13 cellular contexts compared by ENCODE assay signal in the genomic region with DNA sequence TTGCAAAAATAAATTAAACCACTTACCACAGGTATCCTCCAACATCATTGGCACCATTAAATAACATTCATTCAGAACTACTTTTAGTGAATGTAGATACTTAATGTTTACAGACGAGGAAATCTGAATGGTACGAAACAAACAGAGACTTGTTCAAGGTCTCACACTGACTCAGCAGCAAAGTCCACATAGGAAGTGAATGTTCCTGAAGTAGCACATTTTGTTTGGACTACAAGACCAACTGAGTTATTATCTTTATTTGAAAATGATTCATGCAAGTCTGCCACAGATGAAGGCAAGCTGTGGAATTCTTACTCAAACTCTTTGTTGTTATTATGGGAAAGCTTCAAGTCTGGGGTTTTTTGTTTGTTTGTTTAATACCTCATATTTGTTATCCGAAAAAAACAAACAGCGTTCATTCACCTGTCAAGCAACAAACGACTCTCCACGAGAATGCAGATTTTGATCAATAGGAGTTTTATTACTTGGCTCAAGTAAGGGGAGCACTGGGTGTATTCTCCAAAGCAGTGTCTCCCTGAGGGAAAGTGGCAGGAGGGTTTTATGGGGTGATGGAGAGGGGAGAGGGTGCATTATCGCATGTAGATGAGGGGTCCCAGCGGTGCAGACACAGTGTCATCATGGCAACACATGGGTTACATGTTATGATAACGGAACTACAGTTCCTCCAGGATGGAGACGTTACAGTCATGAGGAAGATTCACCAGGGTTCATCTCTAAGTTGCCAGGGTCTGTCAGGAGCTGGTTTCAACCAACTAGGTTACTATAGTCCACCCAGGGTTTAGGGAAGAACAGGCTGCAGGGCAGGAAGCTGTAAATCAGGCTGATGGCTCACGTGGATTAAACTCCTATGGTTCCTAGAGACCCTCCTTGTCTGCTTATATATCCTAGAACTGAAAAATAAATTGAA.
A peak's percentile ranks its signal among the peaks of the same experiment; 100 is the strongest.
DNase-seq lines count a peak whose midpoint lies in the region; ATAC-seq, FAIRE-seq and TF ChIP-seq lines count a peak whose summit lies in the region.
"Had no signal": no experiment of that assay in that cellular context is flagged by ENCODE, and none has a peak within 500 bp of the region (broad histone marks: within the 10 kb centered on the region; RNA-seq: fewer than 3 reads in every experiment).

No MANE protein-coding gene starts in this region.

- intact Hi-C loops in HCT116 (cut with micrococcal nuclease) = no loop called here

- TF ChIP-seq CTCF in HCT116 (IDR thresholded peaks at IDR 0.05 in 2 of 3, conservative IDR thresholded peaks at IDR 0.05 in 1 of 3; ENCODE audit: borderline replicate concordance in 1 of 3, insufficient read depth in 1 of 3, low read depth in 2 of 3, low read length in 2 of 3) (no peak), hepatocyte (IDR thresholded peaks at IDR 0.05; ENCODE audit: poor library complexity) (no peak), glutamatergic neuron (IDR thresholded peaks at IDR 0.05; ENCODE audit: partially characterized antibody, unreplicated experiment) (no peak)

- RAD21 ChIA-PET in HCT116 (lab: Charles Lee; ENCODE audit: low non-redundant PET in 1 of 2, low total read pairs in 2 of 2, uncharacterized antibody in 2 of 2, unreplicated experiment in 2 of 2) = no interaction called here

- POLR2A ChIA-PET in HCT116 (lab: Charles Lee) = no interaction called here

- H3K27ac ChIP-seq in HCT116 (ENCODE audit: low read depth, low read length) (no peak overlapping the region), hepatocyte (peak overlapping the region; percentile 82), small intestine (ENCODE audit: low read depth in 1 of 2, low read length in 1 of 2) (peak overlapping the region; percentile 50 to 62)
- H3K27ac ChIP-seq: KMS-11, VCaP had no signal

- no TSS peak for BruUV-seq in HCT116 (replicated peaks; lab: Mats Ljungman, UMichigan)

- H3K36me3 ChIP-seq in HCT116 (ENCODE audit: control insufficient read depth in 1 of 2, insufficient read depth in 2 of 2, low read length in 2 of 2) (no peaks in the 10 kb centered on the region), hepatocyte (replicated peaks; ENCODE audit: insufficient read depth, low read depth) (no peaks in the 10 kb centered on the region), small intestine (ENCODE audit: control insufficient read depth in 2 of 2, insufficient read depth in 2 of 2, low read length in 2 of 2) (no peaks in the 10 kb centered on the region)

- H2AFZ ChIP-seq in HCT116 (ENCODE audit: low read depth, low read length, poor library complexity, severe bottlenecking) (peak overlapping the region; percentile 10), hepatocyte (peak overlapping the region; percentile 14)

- no peak overlapping the region for H3K4me3 Mint-ChIP-seq in glutamatergic neuron (ENCODE audit: unreplicated experiment)
- no peak overlapping the region for H3K4me3 Mint-ChIP-seq in T-helper 17 cell

- peak; percentile 77 for FAIRE-seq in small intestine (lab: Jason Lieb, UNC)

- H4K20me1 ChIP-seq in HCT116 (ENCODE audit: insufficient read depth) (no peaks in the 10 kb centered on the region), hepatocyte (ENCODE audit: insufficient read depth, poor library complexity, severe bottlenecking) (no peaks in the 10 kb centered on the region)

- H3K9me3 ChIP-seq in HCT116 (ENCODE audit: control insufficient read depth in 1 of 2, insufficient read depth in 1 of 2, low read depth in 1 of 2, low read length in 2 of 2) (no peaks in the 10 kb centered on the region), hepatocyte (ENCODE audit: low read depth) (no peaks in the 10 kb centered on the region), small intestine (ENCODE audit: control insufficient read depth, low read depth) (no peaks in the 10 kb centered on the region), T-helper 17 cell (ENCODE audit: control insufficient read depth, low read length, poor library complexity, severe bottlenecking) (no peaks in the 10 kb centered on the region)

- no peak overlapping the region for H3K4me2 ChIP-seq in HCT116 (ENCODE audit: low read length)
- H3K4me2 ChIP-seq in hepatocyte = peak overlapping the region; percentile 32
- H3K4me2 ChIP-seq: KMS-11 had no signal

- H3K27ac Mint-ChIP-seq in glutamatergic neuron (ENCODE audit: unreplicated experiment) (no peak overlapping the region), T-helper 17 cell (no peak overlapping the region)

- no peak overlapping the region for H3K9ac ChIP-seq in HCT116 (ENCODE audit: low read length)
- H3K9ac ChIP-seq: KMS-11 had no signal

- ATAC-seq in HCT116 (no peak), HG02852 (IDR thresholded peaks at IDR 0.05; ENCODE audit: unreplicated experiment) (no peak), T-helper 17 cell (no peak)

- no peaks in the 10 kb centered on the region for H3K36me3 Mint-ChIP-seq in glutamatergic neuron (ENCODE audit: unreplicated experiment)
- peaks cover 3% of the 10 kb centered on the region for H3K36me3 Mint-ChIP-seq in T-helper 17 cell (ENCODE audit: low read depth)

- TF ChIP-seq RAD21 in HCT116 (IDR thresholded peaks at IDR 0.05; ENCODE audit: low read depth) = no peak

- H3K27me3 Mint-ChIP-seq in glutamatergic neuron (ENCODE audit: unreplicated experiment) (no peaks in the 10 kb centered on the region), T-helper 17 cell (peaks cover 54% of the 10 kb centered on the region)

- H3K27me3 ChIP-seq in HCT116 (ENCODE audit: insufficient read depth, low read length) = no peaks in the 10 kb centered on the region
- H3K27me3 ChIP-seq in hepatocyte = no peaks in the 10 kb centered on the region
- no peaks in the 10 kb centered on the region for H3K27me3 ChIP-seq in small intestine (ENCODE audit: control insufficient read depth in 2 of 2, insufficient read depth in 2 of 2, low read length in 2 of 2)

- H3K79me2 ChIP-seq in HCT116 (ENCODE audit: insufficient read depth, low read length) (no peaks in the 10 kb centered on the region), hepatocyte (no peaks in the 10 kb centered on the region)

- no peak for DNase-seq in HCT116 (ENCODE audit: low read depth, low spot score)
- DNase-seq in brain pericyte (ENCODE audit: low read depth, low spot score) = peak; percentile 16
- DNase-seq in hepatocyte (ENCODE audit: low spot score) = peak; percentile 50
- peak; percentile 91 for DNase-seq in small intestine
- DNase-seq in glutamatergic neuron = no peak
- no peak for DNase-seq in T-helper 17 cell
- DNase-seq in SKM-1 (lab: John Stamatoyannopoulos, UW; ENCODE audit: unreplicated experiment) = no peak
- DNase-seq: activated naive CD4-positive, alpha-beta T cell; nucleus accumbens; stimulated activated CD8-positive, alpha-beta memory T cell treated with anti-CD3 and anti-CD28 coated beads, Interleukin-4, amount 100 ng/mL, for 48 hours had no signal

- H3K9me2 ChIP-seq in HCT116 (ENCODE audit: insufficient read depth) (no peaks in the 10 kb centered on the region), hepatocyte (replicated peaks; ENCODE audit: insufficient read depth) (no peaks in the 10 kb centered on the region)

- H3K9me3 Mint-ChIP-seq in glutamatergic neuron (ENCODE audit: unreplicated experiment) = no peaks in the 10 kb centered on the region

- CTCF ChIA-PET in HCT116 (lab: Charles Lee) = no interaction called here

- H3K4me1 ChIP-seq in HCT116 (ENCODE audit: control insufficient read depth in 1 of 2, insufficient read depth in 2 of 2, low read length in 2 of 2) (peaks cover 0 to 16% of the 10 kb centered on the region in 2 experiments; a peak in 2 of 4 replicates), hepatocyte (ENCODE audit: insufficient read depth) (peaks cover 11% of the 10 kb centered on the region), small intestine (ENCODE audit: control insufficient read depth in 2 of 2, insufficient read depth in 1 of 2, low read depth in 1 of 2, low read length in 1 of 2) (peaks cover 0 to 4% of the 10 kb centered on the region in 2 donors)

- H3K4me3 ChIP-seq in HCT116 (replicated peaks in 1 of 2; ENCODE audit: low read depth in 1 of 2, low read length in 2 of 2) (no peak overlapping the region), hepatocyte (no peak overlapping the region), small intestine (ENCODE audit: low read depth in 1 of 2, low read length in 2 of 2) (no peak overlapping the region)

- 73% methylated on average over 11 of the region's 11 CpGs for WGBS in hepatocyte (ENCODE audit: low lambda C conversion rate, missing lambda C conversion rate)
- WGBS in small intestine, 3 donors = 33 to 62% (median 47%) methylated on average over 11 of the region's 11 CpGs

- no peaks in the 10 kb centered on the region for H3K4me1 Mint-ChIP-seq in glutamatergic neuron (ENCODE audit: low read depth, unreplicated experiment)
- no peaks in the 10 kb centered on the region for H3K4me1 Mint-ChIP-seq in T-helper 17 cell

- TF ChIP-seq POLR2A in HCT116 (IDR thresholded peaks at IDR 0.05; ENCODE audit: borderline replicate concordance, extremely low read depth, insufficient read depth, insufficient read length) = no peak

TF ChIP-seq in HCT116, 20 proteins besides CTCF, POLR2A, EP300 and RAD21:
- TF ChIP-seq FOSL1 (IDR thresholded peaks at IDR 0.05; ENCODE audit: low read depth) = no peak
- peak; percentile 49 for TF ChIP-seq TCF7L2 (IDR thresholded peaks at IDR 0.05; ENCODE audit: borderline replicate concordance, extremely low read depth, insufficient read depth, insufficient read length)
- TF ChIP-seq CBX3 (IDR thresholded peaks at IDR 0.05; ENCODE audit: low read depth) = no peak
- TF ChIP-seq, protein P1, sequence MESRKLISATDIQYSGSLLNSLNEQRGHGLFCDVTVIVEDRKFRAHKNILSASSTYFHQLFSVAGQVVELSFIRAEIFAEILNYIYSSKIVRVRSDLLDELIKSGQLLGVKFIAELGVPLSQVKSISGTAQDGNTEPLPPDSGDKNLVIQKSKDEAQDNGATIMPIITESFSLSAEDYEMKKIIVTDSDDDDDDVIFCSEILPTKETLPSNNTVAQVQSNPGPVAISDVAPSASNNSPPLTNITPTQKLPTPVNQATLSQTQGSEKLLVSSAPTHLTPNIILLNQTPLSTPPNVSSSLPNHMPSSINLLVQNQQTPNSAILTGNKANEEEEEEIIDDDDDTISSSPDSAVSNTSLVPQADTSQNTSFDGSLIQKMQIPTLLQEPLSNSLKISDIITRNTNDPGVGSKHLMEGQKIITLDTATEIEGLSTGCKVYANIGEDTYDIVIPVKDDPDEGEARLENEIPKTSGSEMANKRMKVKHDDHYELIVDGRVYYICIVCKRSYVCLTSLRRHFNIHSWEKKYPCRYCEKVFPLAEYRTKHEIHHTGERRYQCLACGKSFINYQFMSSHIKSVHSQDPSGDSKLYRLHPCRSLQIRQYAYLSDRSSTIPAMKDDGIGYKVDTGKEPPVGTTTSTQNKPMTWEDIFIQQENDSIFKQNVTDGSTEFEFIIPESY (IDR thresholded peaks at IDR 0.05; ENCODE audit: extremely low read depth, insufficient replicate concordance, low read length) = no peak
- TF ChIP-seq POLR2AphosphoS5 (IDR thresholded peaks at IDR 0.05; ENCODE audit: low read depth, low read length) = no peak

Comparison
In these comparisons a context has a peak if more than half of its experiments do, and no peak if none do; other contexts are left out.
1. DNase-seq: peak in brain pericyte (single experiment), hepatocyte (single experiment) and small intestine (single experiment); none in HCT116 (single experiment), glutamatergic neuron (single experiment), T-helper 17 cell (0 of 3) and SKM-1 (single experiment).